2 cellular contexts compared by ENCODE assay signal in the genomic region with DNA sequence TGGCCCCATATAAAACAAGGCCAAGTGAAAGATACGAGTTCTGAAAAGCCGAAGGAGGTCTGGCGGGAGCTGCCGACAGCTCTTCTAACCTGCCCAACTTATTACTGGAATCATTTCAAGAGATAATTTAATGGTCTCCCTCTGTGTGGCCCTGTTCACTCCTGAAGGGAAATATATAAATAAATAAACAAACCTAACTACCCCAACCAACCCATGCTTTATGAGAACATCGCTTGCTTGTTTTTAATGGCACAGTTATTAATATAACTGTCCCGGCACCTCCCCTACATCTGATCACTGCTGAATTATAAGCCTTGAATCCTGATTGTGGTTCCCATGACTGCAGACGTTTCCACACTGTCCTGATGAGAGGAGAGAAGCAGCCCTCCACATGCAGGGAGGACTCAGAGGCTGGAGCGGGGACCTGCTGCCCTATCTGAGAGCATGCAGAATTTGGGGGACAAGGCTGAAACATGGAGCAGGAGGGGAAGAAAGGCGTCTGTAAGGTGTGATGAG.
TF ChIP-seq lines count a peak whose summit lies in the region.

No MANE protein-coding gene starts in this region.

TF ChIP-seq in IMR-90, 13 proteins besides CTCF, POLR2A, EP300 and RAD21:
- TF ChIP-seq NFE2L2 (IDR thresholded peaks at IDR 0.05; ENCODE audit: low read depth, low read length) (no peak), MAFK (IDR thresholded peaks at IDR 0.05; ENCODE audit: low read depth, low read length) (no peak), RCOR1 (IDR thresholded peaks at IDR 0.05; ENCODE audit: insufficient replicate concordance, low read length) (no peak), FOS (IDR thresholded peaks at IDR 0.05; ENCODE audit: low read depth, low read length) (no peak), SMC3 (IDR thresholded peaks at IDR 0.05; ENCODE audit: low read depth, low read length) (no peak), BHLHE40 (IDR thresholded peaks at IDR 0.05; ENCODE audit: low read depth, low read length) (no peak), CEBPB (IDR thresholded peaks at IDR 0.05; ENCODE audit: low read depth, low read length) (no peak), CHD1 (IDR thresholded peaks at IDR 0.05; ENCODE audit: low read depth, low read length) (no peak), MAZ (IDR thresholded peaks at IDR 0.05; ENCODE audit: borderline replicate concordance, low read depth, low read length) (no peak), MXI1 (IDR thresholded peaks at IDR 0.05; ENCODE audit: borderline replicate concordance, low read depth, low read length) (no peak), RFX5 (IDR thresholded peaks at IDR 0.05; ENCODE audit: low read depth, low read length) (no peak)
- TF ChIP-seq, protein P1, sequence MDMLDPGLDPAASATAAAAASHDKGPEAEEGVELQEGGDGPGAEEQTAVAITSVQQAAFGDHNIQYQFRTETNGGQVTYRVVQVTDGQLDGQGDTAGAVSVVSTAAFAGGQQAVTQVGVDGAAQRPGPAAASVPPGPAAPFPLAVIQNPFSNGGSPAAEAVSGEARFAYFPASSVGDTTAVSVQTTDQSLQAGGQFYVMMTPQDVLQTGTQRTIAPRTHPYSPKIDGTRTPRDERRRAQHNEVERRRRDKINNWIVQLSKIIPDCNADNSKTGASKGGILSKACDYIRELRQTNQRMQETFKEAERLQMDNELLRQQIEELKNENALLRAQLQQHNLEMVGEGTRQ (IDR thresholded peaks at IDR 0.05; ENCODE audit: low read depth, low read length), result no peak
- TF ChIP-seq, protein P2, sequence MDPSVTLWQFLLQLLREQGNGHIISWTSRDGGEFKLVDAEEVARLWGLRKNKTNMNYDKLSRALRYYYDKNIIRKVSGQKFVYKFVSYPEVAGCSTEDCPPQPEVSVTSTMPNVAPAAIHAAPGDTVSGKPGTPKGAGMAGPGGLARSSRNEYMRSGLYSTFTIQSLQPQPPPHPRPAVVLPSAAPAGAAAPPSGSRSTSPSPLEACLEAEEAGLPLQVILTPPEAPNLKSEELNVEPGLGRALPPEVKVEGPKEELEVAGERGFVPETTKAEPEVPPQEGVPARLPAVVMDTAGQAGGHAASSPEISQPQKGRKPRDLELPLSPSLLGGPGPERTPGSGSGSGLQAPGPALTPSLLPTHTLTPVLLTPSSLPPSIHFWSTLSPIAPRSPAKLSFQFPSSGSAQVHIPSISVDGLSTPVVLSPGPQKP (IDR thresholded peaks at IDR 0.05; ENCODE audit: borderline replicate concordance, low read depth, low read length), result no peak

TF ChIP-seq in H1, 55 proteins besides CTCF, POLR2A, EP300 and RAD21:
- TF ChIP-seq CHD2 (IDR thresholded peaks at IDR 0.05; ENCODE audit: low read length), result no peak
- no peak for TF ChIP-seq GTF2F1 (IDR thresholded peaks at IDR 0.05; ENCODE audit: borderline replicate concordance, low read depth, low read length)
- TF ChIP-seq, protein P3, sequence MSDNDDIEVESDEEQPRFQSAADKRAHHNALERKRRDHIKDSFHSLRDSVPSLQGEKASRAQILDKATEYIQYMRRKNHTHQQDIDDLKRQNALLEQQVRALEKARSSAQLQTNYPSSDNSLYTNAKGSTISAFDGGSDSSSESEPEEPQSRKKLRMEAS (IDR thresholded peaks at IDR 0.05), result no peak
- TF ChIP-seq, protein P4, sequence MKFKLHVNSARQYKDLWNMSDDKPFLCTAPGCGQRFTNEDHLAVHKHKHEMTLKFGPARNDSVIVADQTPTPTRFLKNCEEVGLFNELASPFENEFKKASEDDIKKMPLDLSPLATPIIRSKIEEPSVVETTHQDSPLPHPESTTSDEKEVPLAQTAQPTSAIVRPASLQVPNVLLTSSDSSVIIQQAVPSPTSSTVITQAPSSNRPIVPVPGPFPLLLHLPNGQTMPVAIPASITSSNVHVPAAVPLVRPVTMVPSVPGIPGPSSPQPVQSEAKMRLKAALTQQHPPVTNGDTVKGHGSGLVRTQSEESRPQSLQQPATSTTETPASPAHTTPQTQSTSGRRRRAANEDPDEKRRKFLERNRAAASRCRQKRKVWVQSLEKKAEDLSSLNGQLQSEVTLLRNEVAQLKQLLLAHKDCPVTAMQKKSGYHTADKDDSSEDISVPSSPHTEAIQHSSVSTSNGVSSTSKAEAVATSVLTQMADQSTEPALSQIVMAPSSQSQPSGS (IDR thresholded peaks at IDR 0.05; ENCODE audit: low read length), result no peak
- TF ChIP-seq, protein P5, sequence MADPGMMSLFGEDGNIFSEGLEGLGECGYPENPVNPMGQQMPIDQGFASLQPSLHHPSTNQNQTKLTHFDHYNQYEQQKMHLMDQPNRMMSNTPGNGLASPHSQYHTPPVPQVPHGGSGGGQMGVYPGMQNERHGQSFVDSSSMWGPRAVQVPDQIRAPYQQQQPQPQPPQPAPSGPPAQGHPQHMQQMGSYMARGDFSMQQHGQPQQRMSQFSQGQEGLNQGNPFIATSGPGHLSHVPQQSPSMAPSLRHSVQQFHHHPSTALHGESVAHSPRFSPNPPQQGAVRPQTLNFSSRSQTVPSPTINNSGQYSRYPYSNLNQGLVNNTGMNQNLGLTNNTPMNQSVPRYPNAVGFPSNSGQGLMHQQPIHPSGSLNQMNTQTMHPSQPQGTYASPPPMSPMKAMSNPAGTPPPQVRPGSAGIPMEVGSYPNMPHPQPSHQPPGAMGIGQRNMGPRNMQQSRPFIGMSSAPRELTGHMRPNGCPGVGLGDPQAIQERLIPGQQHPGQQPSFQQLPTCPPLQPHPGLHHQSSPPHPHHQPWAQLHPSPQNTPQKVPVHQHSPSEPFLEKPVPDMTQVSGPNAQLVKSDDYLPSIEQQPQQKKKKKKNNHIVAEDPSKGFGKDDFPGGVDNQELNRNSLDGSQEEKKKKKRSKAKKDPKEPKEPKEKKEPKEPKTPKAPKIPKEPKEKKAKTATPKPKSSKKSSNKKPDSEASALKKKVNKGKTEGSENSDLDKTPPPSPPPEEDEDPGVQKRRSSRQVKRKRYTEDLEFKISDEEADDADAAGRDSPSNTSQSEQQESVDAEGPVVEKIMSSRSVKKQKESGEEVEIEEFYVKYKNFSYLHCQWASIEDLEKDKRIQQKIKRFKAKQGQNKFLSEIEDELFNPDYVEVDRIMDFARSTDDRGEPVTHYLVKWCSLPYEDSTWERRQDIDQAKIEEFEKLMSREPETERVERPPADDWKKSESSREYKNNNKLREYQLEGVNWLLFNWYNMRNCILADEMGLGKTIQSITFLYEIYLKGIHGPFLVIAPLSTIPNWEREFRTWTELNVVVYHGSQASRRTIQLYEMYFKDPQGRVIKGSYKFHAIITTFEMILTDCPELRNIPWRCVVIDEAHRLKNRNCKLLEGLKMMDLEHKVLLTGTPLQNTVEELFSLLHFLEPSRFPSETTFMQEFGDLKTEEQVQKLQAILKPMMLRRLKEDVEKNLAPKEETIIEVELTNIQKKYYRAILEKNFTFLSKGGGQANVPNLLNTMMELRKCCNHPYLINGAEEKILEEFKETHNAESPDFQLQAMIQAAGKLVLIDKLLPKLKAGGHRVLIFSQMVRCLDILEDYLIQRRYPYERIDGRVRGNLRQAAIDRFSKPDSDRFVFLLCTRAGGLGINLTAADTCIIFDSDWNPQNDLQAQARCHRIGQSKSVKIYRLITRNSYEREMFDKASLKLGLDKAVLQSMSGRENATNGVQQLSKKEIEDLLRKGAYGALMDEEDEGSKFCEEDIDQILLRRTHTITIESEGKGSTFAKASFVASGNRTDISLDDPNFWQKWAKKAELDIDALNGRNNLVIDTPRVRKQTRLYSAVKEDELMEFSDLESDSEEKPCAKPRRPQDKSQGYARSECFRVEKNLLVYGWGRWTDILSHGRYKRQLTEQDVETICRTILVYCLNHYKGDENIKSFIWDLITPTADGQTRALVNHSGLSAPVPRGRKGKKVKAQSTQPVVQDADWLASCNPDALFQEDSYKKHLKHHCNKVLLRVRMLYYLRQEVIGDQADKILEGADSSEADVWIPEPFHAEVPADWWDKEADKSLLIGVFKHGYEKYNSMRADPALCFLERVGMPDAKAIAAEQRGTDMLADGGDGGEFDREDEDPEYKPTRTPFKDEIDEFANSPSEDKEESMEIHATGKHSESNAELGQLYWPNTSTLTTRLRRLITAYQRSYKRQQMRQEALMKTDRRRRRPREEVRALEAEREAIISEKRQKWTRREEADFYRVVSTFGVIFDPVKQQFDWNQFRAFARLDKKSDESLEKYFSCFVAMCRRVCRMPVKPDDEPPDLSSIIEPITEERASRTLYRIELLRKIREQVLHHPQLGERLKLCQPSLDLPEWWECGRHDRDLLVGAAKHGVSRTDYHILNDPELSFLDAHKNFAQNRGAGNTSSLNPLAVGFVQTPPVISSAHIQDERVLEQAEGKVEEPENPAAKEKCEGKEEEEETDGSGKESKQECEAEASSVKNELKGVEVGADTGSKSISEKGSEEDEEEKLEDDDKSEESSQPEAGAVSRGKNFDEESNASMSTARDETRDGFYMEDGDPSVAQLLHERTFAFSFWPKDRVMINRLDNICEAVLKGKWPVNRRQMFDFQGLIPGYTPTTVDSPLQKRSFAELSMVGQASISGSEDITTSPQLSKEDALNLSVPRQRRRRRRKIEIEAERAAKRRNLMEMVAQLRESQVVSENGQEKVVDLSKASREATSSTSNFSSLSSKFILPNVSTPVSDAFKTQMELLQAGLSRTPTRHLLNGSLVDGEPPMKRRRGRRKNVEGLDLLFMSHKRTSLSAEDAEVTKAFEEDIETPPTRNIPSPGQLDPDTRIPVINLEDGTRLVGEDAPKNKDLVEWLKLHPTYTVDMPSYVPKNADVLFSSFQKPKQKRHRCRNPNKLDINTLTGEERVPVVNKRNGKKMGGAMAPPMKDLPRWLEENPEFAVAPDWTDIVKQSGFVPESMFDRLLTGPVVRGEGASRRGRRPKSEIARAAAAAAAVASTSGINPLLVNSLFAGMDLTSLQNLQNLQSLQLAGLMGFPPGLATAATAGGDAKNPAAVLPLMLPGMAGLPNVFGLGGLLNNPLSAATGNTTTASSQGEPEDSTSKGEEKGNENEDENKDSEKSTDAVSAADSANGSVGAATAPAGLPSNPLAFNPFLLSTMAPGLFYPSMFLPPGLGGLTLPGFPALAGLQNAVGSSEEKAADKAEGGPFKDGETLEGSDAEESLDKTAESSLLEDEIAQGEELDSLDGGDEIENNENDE (IDR thresholded peaks at IDR 0.05; ENCODE audit: insufficient replicate concordance, low read length), result no peak
- no peak for TF ChIP-seq RBBP5 (IDR thresholded peaks at IDR 0.05; ENCODE audit: borderline replicate concordance, low read depth, low read length)
- TF ChIP-seq RXRA (IDR thresholded peaks at IDR 0.05; ENCODE audit: insufficient read depth, low read depth, low read length), result no peak
- no peak for TF ChIP-seq KDM1A (IDR thresholded peaks at IDR 0.05; ENCODE audit: borderline replicate concordance, low read length)
- TF ChIP-seq CTBP2 (IDR thresholded peaks at IDR 0.05; ENCODE audit: borderline replicate concordance, insufficient read depth, insufficient read length, low read length), result no peak
- TF ChIP-seq SIN3A (conservative IDR thresholded peaks at IDR 0.05 in 1 of 2, IDR thresholded peaks at IDR 0.05 in 1 of 2; ENCODE audit: low read depth in 1 of 2, low read length in 2 of 2), result no peak
- TF ChIP-seq TCF12 (IDR thresholded peaks at IDR 0.05; ENCODE audit: low read depth, low read length), result no peak
- TF ChIP-seq HDAC2 (IDR thresholded peaks at IDR 0.05; ENCODE audit: borderline replicate concordance in 1 of 2, low read depth in 2 of 2, low read length in 2 of 2), result no peak
- TF ChIP-seq NANOG (IDR thresholded peaks at IDR 0.05; ENCODE audit: insufficient read depth, low read depth, low read length, poor library complexity, severe bottlenecking), result no peak
- TF ChIP-seq RFX5 (IDR thresholded peaks at IDR 0.05; ENCODE audit: borderline replicate concordance, low read depth, low read length), result no peak
- no peak for TF ChIP-seq SUZ12 (IDR thresholded peaks at IDR 0.05; ENCODE audit: low read length)
- no peak for TF ChIP-seq TAF7 (optimal IDR thresholded peaks at IDR 0.05; ENCODE audit: borderline replicate concordance, low read depth, low read length)
- no peak for TF ChIP-seq FOSL1 (IDR thresholded peaks at IDR 0.05; ENCODE audit: insufficient read depth, low read depth, low read length)
